Comparison of ENCODE assay signal across 21 cellular contexts in genomic region chr3:178386880-178387279, GRCh38.
DNase-seq lines count a peak whose midpoint lies in the region; ATAC-seq and TF ChIP-seq lines count a peak whose summit lies in the region.
"Had no signal": no experiment of that assay in that cellular context is flagged by ENCODE, and none has a peak within 500 bp of the region (broad histone marks: within the 10 kb centered on the region; RNA-seq: fewer than 3 reads in every experiment).

No MANE protein-coding gene starts in this region.

- peaks cover 4% of the 10 kb centered on the region for H3K4me1 ChIP-seq in IMR-90 (ENCODE audit: control insufficient read depth, insufficient read depth, low read length)
- peaks cover 32% of the 10 kb centered on the region for H3K4me1 ChIP-seq in osteoblast (ENCODE audit: insufficient read depth, low read length)
- H3K4me1 ChIP-seq in transverse colon, result peaks cover 0 to 15% (median 6%) of the 10 kb centered on the region in 4 donors

- H4K20me1 ChIP-seq in IMR-90 (ENCODE audit: insufficient read depth, low read length) (no peaks in the 10 kb centered on the region), osteoblast (ENCODE audit: insufficient read depth, low read length) (no peaks in the 10 kb centered on the region)
- H4K20me1 ChIP-seq: BLaER1 treated with 17β-estradiol and CSF1 and Interleukin-3, amounts not matched to agents 10 nM and 100 nM had no signal

- no peak overlapping the region for H2AK9ac ChIP-seq in IMR-90 (replicated peaks; ENCODE audit: low read depth, low read length, poor library complexity)

- peak; percentile 7 for ATAC-seq in GM19351 (IDR thresholded peaks at IDR 0.05; ENCODE audit: unreplicated experiment)
- ATAC-seq in IMR-90 (ENCODE audit: low read depth), result no peak
- ATAC-seq in left lobe of liver, result peak; percentile 72
- no peak for ATAC-seq in HG03442 (IDR thresholded peaks at IDR 0.05; ENCODE audit: unreplicated experiment)
- ATAC-seq: CD8-positive, alpha-beta T cell; HCT116 had no signal

- in situ Hi-C loops in IMR-90 (cut with MboI; ENCODE audit: low sequenced_read_pairs), result loop anchor here (10.0 kb wide), 1 partner anchor 1332 kb away; no protein-coding TSS in a partner anchor
- in situ Hi-C loops in transverse colon (cut with MboI; ENCODE audit: low pct_ligation_motif_present in 1 of 4, low pct_unique_long_range_greater_than_20kb in 1 of 4, low sequenced_read_pairs in 3 of 4), result no loop called here

- H2BK20ac ChIP-seq in IMR-90 (ENCODE audit: low read depth, low read length), result peak overlapping the region; percentile 14; the same call in 1 of the 2 replicates

- TF ChIP-seq EP300 in transverse colon (IDR thresholded peaks at IDR 0.05; ENCODE audit: low read depth), result no peak

- H2AFZ ChIP-seq in IMR-90 (replicated peaks; ENCODE audit: low read length, poor library complexity) (no peak overlapping the region), osteoblast (ENCODE audit: low read length) (peak overlapping the region; percentile 0)
- H2AFZ ChIP-seq: GM23248 had no signal

- BruUV-seq in IMR-90 (replicated peaks; lab: Mats Ljungman, UMichigan), result no TSS peak

- no peak overlapping the region; the same call in 1 of the 2 replicates for H3K18ac ChIP-seq in IMR-90 (ENCODE audit: low read depth, low read length)

- no peaks in the 10 kb centered on the region for H3K79me1 ChIP-seq in IMR-90 (ENCODE audit: low read depth in 1 of 2, low read length in 2 of 2)

- no peak for DNase-seq in IMR-90
- no peak for DNase-seq in left lobe of liver (ENCODE audit: low spot score)
- no peak for DNase-seq in osteoblast (ENCODE audit: insufficient read length, low spot score, missing footprints)
- DNase-seq in transverse colon, result no peak
- no peak for DNase-seq in GDM1 (lab: John Stamatoyannopoulos, UW)
- DNase-seq: DMS53; EL; GM23248; NCI-H1417 treated with DMSO at 0.1 percent for 48 hours; NCI-H187 treated with DMSO at 0.1 percent for 48 hours; NCI-H345; NCI-H526 treated with DMSO at 0.1 percent for 48 hours; NK-92 treated with Interleukin-12 subunit alpha and Interleukin-12 subunit beta, amount 100 ng/mL, for 24 hours; SHP77; SK-N-SH had no signal

- H3K36me3 ChIP-seq in IMR-90 (ENCODE audit: control insufficient read depth, insufficient read depth, low read length) (no peaks in the 10 kb centered on the region), osteoblast (ENCODE audit: insufficient read depth, low read length) (no peaks in the 10 kb centered on the region), transverse colon (no peaks in the 10 kb centered on the region)
- H3K36me3 ChIP-seq: BLaER1 treated with 17β-estradiol and CSF1 and Interleukin-3, amounts not matched to agents 10 nM and 100 nM had no signal

- no peak overlapping the region for H4K5ac ChIP-seq in IMR-90 (ENCODE audit: low read depth, low read length)

- TF ChIP-seq RAD21 in IMR-90 (IDR thresholded peaks at IDR 0.05; ENCODE audit: low read length), result no peak

- CTCF ChIA-PET in IMR-90 (lab: Yijun Ruan, JAX), result no interaction called here

- peak overlapping the region; percentile 35; the same call in 1 of the 2 replicates for H2AK5ac ChIP-seq in IMR-90 (ENCODE audit: low read depth, low read length)

- H3K14ac ChIP-seq in IMR-90 (replicated peaks; ENCODE audit: low read depth, low read length), result no peak overlapping the region

- no peaks in the 10 kb centered on the region for H3K79me2 ChIP-seq in osteoblast (ENCODE audit: insufficient read depth, low read length)

- H4K8ac ChIP-seq in IMR-90 (ENCODE audit: low read depth in 2 of 2, low read length in 2 of 2), result peak overlapping the region in 1 of 2 experiments; percentile 46; a peak in 2 of 4 replicates

- no peak overlapping the region for H2BK5ac ChIP-seq in IMR-90 (ENCODE audit: low read depth, low read length, poor library complexity, severe bottlenecking)

- H4K91ac ChIP-seq in IMR-90 (ENCODE audit: insufficient read depth, low read depth, low read length), result no peak overlapping the region

- 0 out of 2 replicates have a peak overlapping the region, but pooled peaks have one; percentile 32 for H2BK120ac ChIP-seq in IMR-90 (ENCODE audit: low read depth, low read length)

- H3K27ac ChIP-seq in IMR-90 (ENCODE audit: insufficient read depth, low read length) (no peak overlapping the region), osteoblast (ENCODE audit: low read depth, low read length) (no peak overlapping the region), transverse colon (no peak overlapping the region)
- H3K27ac ChIP-seq: BLaER1 treated with 17β-estradiol and CSF1 and Interleukin-3, amounts not matched to agents 10 nM and 100 nM; GM23248; KMS-11 had no signal

- no peaks in the 10 kb centered on the region for H3K9me3 ChIP-seq in IMR-90 (ENCODE audit: control insufficient read depth, insufficient read depth, low read length)
- no peaks in the 10 kb centered on the region for H3K9me3 ChIP-seq in osteoblast (ENCODE audit: low read depth, low read length)
- no peaks in the 10 kb centered on the region for H3K9me3 ChIP-seq in transverse colon
- H3K9me3 ChIP-seq: BLaER1 treated with 17β-estradiol and CSF1 and Interleukin-3, amounts not matched to agents 10 nM and 100 nM; SK-N-SH had no signal

- H3K27me3 ChIP-seq in IMR-90 (ENCODE audit: control insufficient read depth, insufficient read depth, low read length) (no peaks in the 10 kb centered on the region), osteoblast (ENCODE audit: insufficient read depth, low read length) (no peaks in the 10 kb centered on the region), transverse colon (no peaks in the 10 kb centered on the region)
- H3K27me3 ChIP-seq: BLaER1 treated with 17β-estradiol and CSF1 and Interleukin-3, amounts not matched to agents 10 nM and 100 nM had no signal

- TF ChIP-seq CTCF in IMR-90 (conservative IDR thresholded peaks at IDR 0.05; ENCODE audit: low read depth, low read length), result no peak
- TF ChIP-seq CTCF in osteoblast (IDR thresholded peaks at IDR 0.05; ENCODE audit: extremely low read depth, low read depth, low read length), result no peak
- TF ChIP-seq CTCF in transverse colon (IDR thresholded peaks at IDR 0.05), result no peak

- H3K4me3 ChIP-seq in IMR-90 (ENCODE audit: insufficient read depth, low read depth, low read length), result no peak overlapping the region
- no peak overlapping the region for H3K4me3 ChIP-seq in osteoblast (ENCODE audit: insufficient read depth, low read length)
- no peak overlapping the region for H3K4me3 ChIP-seq in transverse colon
- H3K4me3 ChIP-seq: BLaER1 treated with 17β-estradiol and CSF1 and Interleukin-3, amounts not matched to agents 10 nM and 100 nM; GM23248 had no signal

- no peaks in the 10 kb centered on the region for H3K9me1 ChIP-seq in IMR-90 (ENCODE audit: insufficient read depth, low read length)

- TF ChIP-seq POLR2A in IMR-90 (IDR thresholded peaks at IDR 0.05; ENCODE audit: low read depth, low read length) (no peak), transverse colon (IDR thresholded peaks at IDR 0.05) (no peak)

- dilution Hi-C loops in IMR-90 (cut with HindIII; ENCODE audit: low sequenced_read_pairs, unreplicated experiment), result no loop called here

- H3K4me2 ChIP-seq in IMR-90 (ENCODE audit: low read depth, low read length), result no peak overlapping the region
- no peak overlapping the region for H3K4me2 ChIP-seq in osteoblast (ENCODE audit: insufficient read depth, low read length)
- H3K4me2 ChIP-seq: BLaER1 treated with 17β-estradiol and CSF1 and Interleukin-3, amounts not matched to agents 10 nM and 100 nM; KMS-11; SK-N-SH had no signal

- intact Hi-C loops in IMR-90 (cut with micrococcal nuclease) (loop anchor here (10.0 kb wide), 1 partner anchor 772 kb away; no protein-coding TSS in a partner anchor), transverse colon (cut with DNase I; ENCODE audit: low total_unique reads) (no loop called here)

- 0 out of 2 replicates have a peak overlapping the region, but pooled peaks have one; percentile 15 for H3K4ac ChIP-seq in IMR-90 (ENCODE audit: low read depth, low read length)

- POLR2A ChIA-PET in IMR-90 (lab: Charles Lee; ENCODE audit: unreplicated experiment), result no interaction called here

- no peak overlapping the region for H3K9ac ChIP-seq in IMR-90 (ENCODE audit: low read depth, low read length)
- H3K9ac ChIP-seq: BLaER1 treated with 17β-estradiol and CSF1 and Interleukin-3, amounts not matched to agents 10 nM and 100 nM; GM23248; KMS-11; SK-N-SH had no signal

- no peak overlapping the region for H3K23ac ChIP-seq in IMR-90 (ENCODE audit: low read depth, low read length)

- H3K56ac ChIP-seq in IMR-90 (ENCODE audit: extremely low read depth, insufficient read depth, low read length), result no peak overlapping the region

- no peak overlapping the region for H2BK15ac ChIP-seq in IMR-90 (ENCODE audit: low read depth, low read length)

- WGBS in IMR-90 (ENCODE audit: extremely low coverage in 2 of 2, insufficient read length in 1 of 2), 2 experiments, result no CpG with 5 or more reads among the region's 1 CpG
- WGBS in transverse colon (ENCODE audit: low coverage in 1 of 2), 2 donors, result 57 to 75% methylated on average over 1 of the region's 1 CpG

TF ChIP-seq in IMR-90, 13 proteins besides CTCF, POLR2A, EP300 and RAD21 (continues in another document):
- no peak for TF ChIP-seq MXI1 (IDR thresholded peaks at IDR 0.05; ENCODE audit: borderline replicate concordance, low read depth, low read length)
- no peak for TF ChIP-seq ELK1 (IDR thresholded peaks at IDR 0.05; ENCODE audit: borderline replicate concordance, low read depth, low read length)
- TF ChIP-seq MAZ (IDR thresholded peaks at IDR 0.05; ENCODE audit: borderline replicate concordance, low read depth, low read length), result no peak
- no peak for TF ChIP-seq RFX5 (IDR thresholded peaks at IDR 0.05; ENCODE audit: low read depth, low read length)
- no peak for TF ChIP-seq SMC3 (IDR thresholded peaks at IDR 0.05; ENCODE audit: low read depth, low read length)
- no peak for TF ChIP-seq MAFK (IDR thresholded peaks at IDR 0.05; ENCODE audit: low read depth, low read length)
- TF ChIP-seq CHD1 (IDR thresholded peaks at IDR 0.05; ENCODE audit: low read depth, low read length), result no peak
- no peak for TF ChIP-seq BHLHE40 (IDR thresholded peaks at IDR 0.05; ENCODE audit: low read depth, low read length)
- no peak for TF ChIP-seq CEBPB (IDR thresholded peaks at IDR 0.05; ENCODE audit: low read depth, low read length)
- TF ChIP-seq NFE2L2 (IDR thresholded peaks at IDR 0.05; ENCODE audit: low read depth, low read length), result no peak

Comparison
In these comparisons a context has a peak if more than half of its experiments do, and no peak if none do; other contexts are left out.
1. ATAC-seq: peak in GM19351 (single experiment) and left lobe of liver (single experiment); none in IMR-90 (single experiment) and HG03442 (single experiment).